ENCODE assay signal across 1 cellular context in genomic region chr2:128309341-128310093, GRCh38.
TF ChIP-seq lines count a peak whose summit lies in the region.

No MANE protein-coding gene starts in this region.

TF ChIP-seq in HepG2, 621 proteins besides CTCF, POLR2A, EP300 and RAD21 (continued from another document and continues in another):
- TF ChIP-seq, protein P1, sequence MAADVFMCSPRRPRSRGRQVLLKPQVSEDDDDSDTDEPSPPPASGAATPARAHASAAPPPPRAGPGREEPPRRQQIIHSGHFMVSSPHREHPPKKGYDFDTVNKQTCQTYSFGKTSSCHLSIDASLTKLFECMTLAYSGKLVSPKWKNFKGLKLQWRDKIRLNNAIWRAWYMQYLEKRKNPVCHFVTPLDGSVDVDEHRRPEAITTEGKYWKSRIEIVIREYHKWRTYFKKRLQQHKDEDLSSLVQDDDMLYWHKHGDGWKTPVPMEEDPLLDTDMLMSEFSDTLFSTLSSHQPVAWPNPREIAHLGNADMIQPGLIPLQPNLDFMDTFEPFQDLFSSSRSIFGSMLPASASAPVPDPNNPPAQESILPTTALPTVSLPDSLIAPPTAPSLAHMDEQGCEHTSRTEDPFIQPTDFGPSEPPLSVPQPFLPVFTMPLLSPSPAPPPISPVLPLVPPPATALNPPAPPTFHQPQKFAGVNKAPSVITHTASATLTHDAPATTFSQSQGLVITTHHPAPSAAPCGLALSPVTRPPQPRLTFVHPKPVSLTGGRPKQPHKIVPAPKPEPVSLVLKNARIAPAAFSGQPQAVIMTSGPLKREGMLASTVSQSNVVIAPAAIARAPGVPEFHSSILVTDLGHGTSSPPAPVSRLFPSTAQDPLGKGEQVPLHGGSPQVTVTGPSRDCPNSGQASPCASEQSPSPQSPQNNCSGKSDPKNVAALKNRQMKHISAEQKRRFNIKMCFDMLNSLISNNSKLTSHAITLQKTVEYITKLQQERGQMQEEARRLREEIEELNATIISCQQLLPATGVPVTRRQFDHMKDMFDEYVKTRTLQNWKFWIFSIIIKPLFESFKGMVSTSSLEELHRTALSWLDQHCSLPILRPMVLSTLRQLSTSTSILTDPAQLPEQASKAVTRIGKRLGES (CRISPR knock-in tag; IDR thresholded peaks at IDR 0.05; ENCODE audit: borderline replicate concordance), result peak; percentile 98
- TF ChIP-seq ZNF101 (CRISPR knock-in tag; IDR thresholded peaks at IDR 0.05; ENCODE audit: borderline replicate concordance, low read depth), result no peak
- no peak; the same call in 1 of the 2 replicates for TF ChIP-seq GLMP (CRISPR knock-in tag; IDR thresholded peaks at IDR 0.05; ENCODE audit: borderline replicate concordance)
- TF ChIP-seq ARNT (IDR thresholded peaks at IDR 0.05), result no peak
- no peak; the same call in 1 of the 2 replicates for TF ChIP-seq ZBTB21 (CRISPR knock-in tag; IDR thresholded peaks at IDR 0.05)
- no peak for TF ChIP-seq HCFC1 (IDR thresholded peaks at IDR 0.05; ENCODE audit: low read depth, low read length)
- TF ChIP-seq HNRNPL (IDR thresholded peaks at IDR 0.05; ENCODE audit: low read depth, low read length), result peak; percentile 92
- peak; percentile 72 for TF ChIP-seq ZNF598 (CRISPR knock-in tag; IDR thresholded peaks at IDR 0.05; ENCODE audit: borderline replicate concordance)
- TF ChIP-seq, protein P2, sequence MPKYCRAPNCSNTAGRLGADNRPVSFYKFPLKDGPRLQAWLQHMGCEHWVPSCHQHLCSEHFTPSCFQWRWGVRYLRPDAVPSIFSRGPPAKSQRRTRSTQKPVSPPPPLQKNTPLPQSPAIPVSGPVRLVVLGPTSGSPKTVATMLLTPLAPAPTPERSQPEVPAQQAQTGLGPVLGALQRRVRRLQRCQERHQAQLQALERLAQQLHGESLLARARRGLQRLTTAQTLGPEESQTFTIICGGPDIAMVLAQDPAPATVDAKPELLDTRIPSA (CRISPR knock-in tag; IDR thresholded peaks at IDR 0.05; ENCODE audit: borderline replicate concordance), result 0 out of 2 replicates have a peak, but pooled peaks have one; percentile 53
- peak; percentile 94 for TF ChIP-seq MED8 (CRISPR knock-in tag; IDR thresholded peaks at IDR 0.05; ENCODE audit: insufficient replicate concordance)
- TF ChIP-seq, protein P3, sequence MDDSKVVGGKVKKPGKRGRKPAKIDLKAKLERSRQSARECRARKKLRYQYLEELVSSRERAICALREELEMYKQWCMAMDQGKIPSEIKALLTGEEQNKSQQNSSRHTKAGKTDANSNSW (CRISPR knock-in tag; IDR thresholded peaks at IDR 0.05; ENCODE audit: borderline replicate concordance), result peak; percentile 54; the same call in 1 of the 2 replicates
- no peak; the same call in none of the 2 replicates for TF ChIP-seq SOX13 (IDR thresholded peaks at IDR 0.05)
- TF ChIP-seq SOX13 (CRISPR knock-in tag; conservative IDR thresholded peaks at IDR 0.05 in 1 of 2, IDR thresholded peaks at IDR 0.05 in 1 of 2), result peak in 1 of 2 experiments; percentile 99; a peak in 2 of 4 replicates
- peak; percentile 97 for TF ChIP-seq ZNF776 (CRISPR knock-in tag; IDR thresholded peaks at IDR 0.05)
- TF ChIP-seq ATF4 (CRISPR knock-in tag; IDR thresholded peaks at IDR 0.05), result peak in 1 of 2 experiments; percentile 82; a peak in 2 of 4 replicates
- TF ChIP-seq ERF (CRISPR knock-in tag; IDR thresholded peaks at IDR 0.05), result peak; percentile 100
- TF ChIP-seq PHF8 (CRISPR knock-in tag; IDR thresholded peaks at IDR 0.05), result peak; percentile 63
- peak; percentile 92; the same call in 1 of the 2 replicates for TF ChIP-seq ZNF136 (CRISPR knock-in tag; IDR thresholded peaks at IDR 0.05; ENCODE audit: low read depth)
- peak; percentile 97; the same call in 1 of the 2 replicates for TF ChIP-seq SMAD3 (CRISPR knock-in tag; IDR thresholded peaks at IDR 0.05)
- TF ChIP-seq SYNCRIP (IDR thresholded peaks at IDR 0.05; ENCODE audit: insufficient read depth, low read depth, low read length), result no peak
- peak; percentile 96 for TF ChIP-seq ZNF550 (CRISPR knock-in tag; IDR thresholded peaks at IDR 0.05; ENCODE audit: borderline replicate concordance)
- TF ChIP-seq RXRA (CRISPR knock-in tag; IDR thresholded peaks at IDR 0.05), result peak; percentile 100
- TF ChIP-seq ZNF558 (CRISPR knock-in tag; IDR thresholded peaks at IDR 0.05; ENCODE audit: borderline replicate concordance), result peak; percentile 99
- peak; percentile 93 for TF ChIP-seq U2AF1 (optimal IDR thresholded peaks at IDR 0.05; ENCODE audit: low read depth, low read length)
- no peak for TF ChIP-seq ZNF17 (CRISPR knock-in tag; IDR thresholded peaks at IDR 0.05)
- TF ChIP-seq RARA (CRISPR knock-in tag; IDR thresholded peaks at IDR 0.05), result peak; percentile 98
- 0 out of 2 replicates have a peak, but pooled peaks have one; percentile 75 for TF ChIP-seq U2AF2 (IDR thresholded peaks at IDR 0.05; ENCODE audit: low read depth, low read length)
- TF ChIP-seq KLF13 (CRISPR knock-in tag; IDR thresholded peaks at IDR 0.05), result peak; percentile 93; the same call in 1 of the 2 replicates
- TF ChIP-seq ZNF260 (CRISPR knock-in tag; IDR thresholded peaks at IDR 0.05; ENCODE audit: borderline replicate concordance, low read depth), result no peak
- no peak for TF ChIP-seq GTF2F1 (IDR thresholded peaks at IDR 0.05; ENCODE audit: low read length)
- TF ChIP-seq SATB2 (CRISPR knock-in tag; IDR thresholded peaks at IDR 0.05), result peak; percentile 99
- TF ChIP-seq ZBTB8A (CRISPR knock-in tag; IDR thresholded peaks at IDR 0.05; ENCODE audit: borderline replicate concordance, low read depth), result no peak
- peak; percentile 97; the same call in 1 of the 2 replicates for TF ChIP-seq NCOA1 (CRISPR knock-in tag; IDR thresholded peaks at IDR 0.05)
- TF ChIP-seq NR2F2 (IDR thresholded peaks at IDR 0.05; ENCODE audit: borderline replicate concordance, low read depth), result peak; percentile 87; the same call in 1 of the 2 replicates
- TF ChIP-seq, protein P4, sequence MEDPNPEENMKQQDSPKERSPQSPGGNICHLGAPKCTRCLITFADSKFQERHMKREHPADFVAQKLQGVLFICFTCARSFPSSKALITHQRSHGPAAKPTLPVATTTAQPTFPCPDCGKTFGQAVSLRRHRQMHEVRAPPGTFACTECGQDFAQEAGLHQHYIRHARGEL (CRISPR knock-in tag; IDR thresholded peaks at IDR 0.05), result peak; percentile 95
- TF ChIP-seq GZF1 (CRISPR knock-in tag; IDR thresholded peaks at IDR 0.05), result peak; percentile 91; the same call in 1 of the 2 replicates
- peak; percentile 92 for TF ChIP-seq ZNF20 (CRISPR knock-in tag; IDR thresholded peaks at IDR 0.05)
- TF ChIP-seq EED (CRISPR knock-in tag; IDR thresholded peaks at IDR 0.05), result peak; percentile 58
- peak; percentile 99 for TF ChIP-seq ZSCAN21 (CRISPR knock-in tag; IDR thresholded peaks at IDR 0.05; ENCODE audit: borderline replicate concordance)
- peak; percentile 99 for TF ChIP-seq ZNF253 (CRISPR knock-in tag; IDR thresholded peaks at IDR 0.05; ENCODE audit: borderline replicate concordance)
- peak; percentile 98 for TF ChIP-seq ZNF710 (CRISPR knock-in tag; IDR thresholded peaks at IDR 0.05; ENCODE audit: borderline replicate concordance)
- TF ChIP-seq ZNF12 (CRISPR knock-in tag; IDR thresholded peaks at IDR 0.05), result peak; percentile 78; the same call in 1 of the 2 replicates
- peak; percentile 79; the same call in 1 of the 2 replicates for TF ChIP-seq CC2D1A (CRISPR knock-in tag; IDR thresholded peaks at IDR 0.05)
- peak; percentile 93; the same call in 1 of the 2 replicates for TF ChIP-seq KIAA2018 (CRISPR knock-in tag; IDR thresholded peaks at IDR 0.05; ENCODE audit: borderline replicate concordance)
- TF ChIP-seq MTF2 (CRISPR knock-in tag; IDR thresholded peaks at IDR 0.05; ENCODE audit: borderline replicate concordance), result peak; percentile 43; the same call in 1 of the 2 replicates
- no peak for TF ChIP-seq CCAR2 (optimal IDR thresholded peaks at IDR 0.05; ENCODE audit: low read depth, low read length)
- no peak; the same call in 1 of the 2 replicates for TF ChIP-seq ZNF180 (CRISPR knock-in tag; IDR thresholded peaks at IDR 0.05; ENCODE audit: borderline replicate concordance, low read depth)
- TF ChIP-seq AKAP8 (CRISPR knock-in tag; IDR thresholded peaks at IDR 0.05), result peak; percentile 97
- TF ChIP-seq FOXC1 (CRISPR knock-in tag; IDR thresholded peaks at IDR 0.05; ENCODE audit: borderline replicate concordance), result peak; percentile 99
- peak; percentile 98 for TF ChIP-seq ZNF790 (CRISPR knock-in tag; IDR thresholded peaks at IDR 0.05; ENCODE audit: borderline replicate concordance)
